ENCODE assay signal across 8 cellular contexts in genomic region chr12:47808049-47808448, GRCh38. TPM values are rescaled to one million over a fixed set of nuclear protein-coding genes. Genes with fewer than 3 reads are reported as not detected.
DNase-seq lines count a peak whose midpoint lies in the region; ATAC-seq and TF ChIP-seq lines count a peak whose summit lies in the region.

No MANE protein-coding gene starts in this region.

- peaks cover 64% of the 10 kb centered on the region for H3K36me3 Mint-ChIP-seq in activated CD4-positive, alpha-beta memory T cell treated with anti-CD3 and anti-CD28 coated beads for 36 hours
- peaks cover 31% of the 10 kb centered on the region for H3K36me3 Mint-ChIP-seq in endodermal cell (ENCODE audit: low read depth)

- in situ Hi-C loops in HAP-1 (cut with MboI; ENCODE audit: low sequenced_read_pairs): no loop called here

- TF ChIP-seq CTCF in endodermal cell (conservative IDR thresholded peaks at IDR 0.05): no peak

- H3K4me1 Mint-ChIP-seq in activated CD4-positive, alpha-beta memory T cell treated with anti-CD3 and anti-CD28 coated beads for 36 hours (ENCODE audit: low read depth): peaks cover 92% of the 10 kb centered on the region
- peaks cover 65% of the 10 kb centered on the region for H3K4me1 Mint-ChIP-seq in endodermal cell

- no peaks in the 10 kb centered on the region for H3K27me3 Mint-ChIP-seq in activated CD4-positive, alpha-beta memory T cell treated with anti-CD3 and anti-CD28 coated beads for 36 hours
- no peaks in the 10 kb centered on the region for H3K27me3 Mint-ChIP-seq in endodermal cell (ENCODE audit: insufficient read depth)

- intact Hi-C loops in activated CD4-positive, alpha-beta memory T cell treated with anti-CD3 and anti-CD28 coated beads for 36 hours (cut with micrococcal nuclease): loop anchor here (1.0 to 2.0 kb wide), 6 partner anchors 24 to 909 kb away; partner anchors contain the start of genes CCNT1, RPAP3, SLC48A1 and VDR
- intact Hi-C loops in sciatic nerve (cut with DNase I): no loop called here

- POLR2A ChIA-PET in activated CD4-positive, alpha-beta memory T cell treated with anti-CD3 and anti-CD28 coated beads for 36 hours (lab: Charles Lee): interaction anchor here (0.7 to 16.2 kb wide), 23 partner anchors 8 to 103 kb away, joined by 3 to 540 read pairs (median 4); partner anchors contain the start of genes HDAC7, RPAP3 and VDR

- peaks cover 17% of the 10 kb centered on the region; the same call in 1 of the 2 replicates for H3K36me3 ChIP-seq in HUES6 (ENCODE audit: control insufficient read depth, insufficient read depth, low read length)
- H3K36me3 ChIP-seq in endodermal cell (ENCODE audit: control insufficient read depth, insufficient read depth, low read length): peaks cover 46% of the 10 kb centered on the region
- no peaks in the 10 kb centered on the region for H3K36me3 ChIP-seq in HAP-1 (replicated peaks)

- H3K27ac ChIP-seq in HUES6 (ENCODE audit: low read depth, low read length): peak overlapping the region; percentile 17; the same call in 1 of the 2 replicates
- peak overlapping the region; percentile 59 for H3K27ac ChIP-seq in endodermal cell (ENCODE audit: low read depth, low read length)

- peak overlapping the region; percentile 99 for H3K27ac Mint-ChIP-seq in activated CD4-positive, alpha-beta memory T cell treated with anti-CD3 and anti-CD28 coated beads for 36 hours
- H3K27ac Mint-ChIP-seq in endodermal cell: peak overlapping the region; percentile 31

- H3K27me3 ChIP-seq in HUES6 (ENCODE audit: control insufficient read depth, insufficient read depth, low read length) (no peaks in the 10 kb centered on the region), endodermal cell (ENCODE audit: control insufficient read depth, insufficient read depth, low read length, poor library complexity, severe bottlenecking) (no peaks in the 10 kb centered on the region), HAP-1 (ENCODE audit: low read depth) (no peaks in the 10 kb centered on the region)

- WGBS in endodermal cell (ENCODE audit: insufficient coverage in 1 of 2, insufficient read length in 1 of 2), 2 experiments: 73 to 86% methylated on average over 3 to 9 of the region's 9 CpGs

- CTCF ChIA-PET in activated CD4-positive, alpha-beta memory T cell treated with anti-CD3 and anti-CD28 coated beads for 36 hours (lab: Charles Lee): interaction anchor here (0.7 to 28.1 kb wide), 24 partner anchors 10 to 391 kb away, joined by 3 to 795 read pairs (median 6); partner anchors contain the start of genes HDAC7, RPAP3, SLC48A1 and TMEM106C

- peak overlapping the region; percentile 48 for H3K9ac ChIP-seq in HUES6 (ENCODE audit: low read length)
- H3K9ac ChIP-seq in endodermal cell (ENCODE audit: extremely low read depth, low read length, poor library complexity, severe bottlenecking): no peak overlapping the region

- H3K4me3 ChIP-seq in HUES6 (ENCODE audit: low read depth, low read length): no peak overlapping the region
- no peak overlapping the region for H3K4me3 ChIP-seq in endodermal cell (ENCODE audit: low read length)
- no peak overlapping the region for H3K4me3 ChIP-seq in HAP-1

- H3K9me3 Mint-ChIP-seq in activated CD4-positive, alpha-beta memory T cell treated with anti-CD3 and anti-CD28 coated beads for 36 hours: no peaks in the 10 kb centered on the region
- no peaks in the 10 kb centered on the region for H3K9me3 Mint-ChIP-seq in endodermal cell

- H3K4me3 Mint-ChIP-seq in activated CD4-positive, alpha-beta memory T cell treated with anti-CD3 and anti-CD28 coated beads for 36 hours: peak overlapping the region; percentile 73
- H3K4me3 Mint-ChIP-seq in endodermal cell: no peak overlapping the region

- peak; percentile 95 for DNase-seq in activated CD4-positive, alpha-beta memory T cell treated with anti-CD3 and anti-CD28 coated beads for 36 hours
- DNase-seq in endodermal cell (no peak), sciatic nerve (ENCODE audit: low spot score) (no peak), AG08396 (ENCODE audit: low spot score) (no peak), HAP-1 (ENCODE audit: low spot score in 2 of 2) (no peak)

- peak; percentile 31 for ATAC-seq in GM19035 (IDR thresholded peaks at IDR 0.05; ENCODE audit: unreplicated experiment)
- peak; percentile 2 for ATAC-seq in sciatic nerve
- ATAC-seq in GM18867 (IDR thresholded peaks at IDR 0.05; ENCODE audit: unreplicated experiment): no peak

- peaks cover 64% of the 10 kb centered on the region for H3K4me1 ChIP-seq in HUES6 (ENCODE audit: control insufficient read depth, insufficient read depth, low read length)
- peaks cover 18% of the 10 kb centered on the region for H3K4me1 ChIP-seq in endodermal cell (ENCODE audit: control insufficient read depth, insufficient read depth, low read length)
- H3K4me1 ChIP-seq in HAP-1: peaks cover 6% of the 10 kb centered on the region

- H3K9me3 ChIP-seq in HUES6 (ENCODE audit: control insufficient read depth, insufficient read depth, low read depth, low read length) (no peaks in the 10 kb centered on the region), endodermal cell (ENCODE audit: control insufficient read depth, low read length) (no peaks in the 10 kb centered on the region), HAP-1 (no peaks in the 10 kb centered on the region)

RNA-seq across cellular contexts. Expression of gene HDAC7, which starts 11.7 kb away (rescaled TPM):
- 100 to 1,000 TPM; 257 to 280 TPM for total RNA-seq in activated CD4-positive, alpha-beta memory T cell treated with anti-CD3 and anti-CD28 coated beads for 36 hours
- total RNA-seq in endodermal cell (100 to 1,000 TPM; 146 to 154 TPM), sciatic nerve (152 TPM)
- polyA plus RNA-seq in endodermal cell (2013, experiment 1 of 2): 73.0 TPM
- 68.5 TPM for polyA plus RNA-seq in endodermal cell (2013, experiment 2 of 2)

RNA-seq across cellular contexts. Expression of gene SLC48A1, which starts 35.0 kb away (rescaled TPM):
- total RNA-seq in activated CD4-positive, alpha-beta memory T cell treated with anti-CD3 and anti-CD28 coated beads for 36 hours: 10 to 100 TPM; 13.7 to 16.2 TPM
- 10 to 100 TPM; 21.3 to 30.4 TPM for total RNA-seq in endodermal cell
- 13.9 TPM for polyA plus RNA-seq in endodermal cell (2013, experiment 1 of 2)
- polyA plus RNA-seq in endodermal cell (2013, experiment 2 of 2): 13.5 TPM
- 47.9 TPM for total RNA-seq in sciatic nerve

RNA-seq across cellular contexts. Expression of gene RAPGEF3, which starts 49.4 kb away (rescaled TPM):
- 1 to 10 TPM; 2.1 to 2.5 TPM for total RNA-seq in activated CD4-positive, alpha-beta memory T cell treated with anti-CD3 and anti-CD28 coated beads for 36 hours
- 10 to 100 TPM; 11.4 to 19.6 TPM for total RNA-seq in endodermal cell
- 3.7 TPM for polyA plus RNA-seq in endodermal cell (2013, experiment 1 of 2)
- 3.2 TPM for polyA plus RNA-seq in endodermal cell (2013, experiment 2 of 2)
- 73.4 TPM for total RNA-seq in sciatic nerve
